In genomic region chrX:16433021-16433420, GRCh38 we compare ENCODE assay signal across 25 cellular contexts.
"Had no signal": no experiment of that assay in that cellular context is flagged by ENCODE, and none has a peak within 500 bp of the region (broad histone marks: within the 10 kb centered on the region; RNA-seq: fewer than 3 reads in every experiment).

No MANE protein-coding gene starts in this region.

- ATAC-seq: gastrocnemius medialis; left lung; natural killer cell treated with Interleukin-12 subunit alpha and Interleukin-12 subunit beta and Interleukin-15 and Interleukin-18, amount 100 ng/mL, for 72 hours had no signal

- H3K36me3 ChIP-seq: breast epithelium, colonic mucosa, esophagus squamous epithelium, gastrocnemius medialis, left lung, sigmoid colon, SJSA1, upper lobe of left lung had no signal

- H3K4me3 Mint-ChIP-seq: endodermal cell; mesothelial cell of epicardium; natural killer cell treated with Interleukin-12 subunit alpha and Interleukin-12 subunit beta and Interleukin-15 and Interleukin-18, amount 100 ng/mL, for 72 hours had no signal

- H3K27me3 ChIP-seq: colonic mucosa, gastrocnemius medialis, sigmoid colon, SJSA1, upper lobe of left lung had no signal

- H3K9me3 Mint-ChIP-seq: activated naive CD4-positive, alpha-beta T cell treated with anti-CD3 and anti-CD28 coated beads, Interleukin-2, amount 50 U/mL, for 72 hours; activated T-helper 2 cell treated with anti-CD3 and anti-CD28 coated beads, Interferon-gamma antibody, Interleukin-2, Interleukin-4, amounts not matched to agents 10 μg/mL and 5 μg/mL and 100 μg/mL, durations not matched to agents 14 hours and 24 hours and 36 hours; endodermal cell; mesothelial cell of epicardium; natural killer cell treated with Interleukin-12 subunit alpha and Interleukin-12 subunit beta and Interleukin-15 and Interleukin-18, amount 100 ng/mL, for 72 hours had no signal

- H3K27ac Mint-ChIP-seq: activated T-helper 2 cell treated with anti-CD3 and anti-CD28 coated beads, Interferon-gamma antibody, Interleukin-2, Interleukin-4, amounts not matched to agents 10 μg/mL and 5 μg/mL and 100 μg/mL, durations not matched to agents 14 hours and 24 hours and 36 hours; endodermal cell; mesothelial cell of epicardium; natural killer cell treated with Interleukin-12 subunit alpha and Interleukin-12 subunit beta and Interleukin-15 and Interleukin-18, amount 100 ng/mL, for 72 hours; progenitor cell of endocrine pancreas had no signal

- H3K4me3 ChIP-seq: breast epithelium, colonic mucosa, dorsolateral prefrontal cortex, esophagus squamous epithelium, gastrocnemius medialis, left lung, sigmoid colon, SJSA1, smooth muscle cell, upper lobe of left lung had no signal

- H3K36me3 Mint-ChIP-seq: activated naive CD4-positive, alpha-beta T cell treated with anti-CD3 and anti-CD28 coated beads, Interleukin-2, amount 50 U/mL, for 72 hours; mesothelial cell of epicardium; natural killer cell treated with Interleukin-12 subunit alpha and Interleukin-12 subunit beta and Interleukin-15 and Interleukin-18, amount 100 ng/mL, for 72 hours had no signal

- H3K27me3 Mint-ChIP-seq: progenitor cell of endocrine pancreas had no signal

- DNase-seq: activated CD4-positive, CD25-positive, alpha-beta regulatory T cell; activated T-cell treated with anti-CD3 and anti-CD28 coated beads, Interleukin-2, amount 50 U/mL, for 1 hour; colonic mucosa; dorsolateral prefrontal cortex; endodermal cell; esophagus squamous epithelium; gastrocnemius medialis; hippocampal formation; kidney glomerular epithelial cell; left lung; retina; sigmoid colon; stimulated activated CD4-positive, alpha-beta T cell treated with anti-CD3 and anti-CD28 coated beads, Interleukin-15, amount 100 ng/mL, for 24 hours; stimulated activated CD4-positive, alpha-beta T cell treated with anti-CD3 and anti-CD28 coated beads, Interleukin-4, amount 100 ng/mL, for 1 hour; stimulated activated naive CD4-positive, alpha-beta T cell treated with Interleukin-2 at 50 U/mL for 16 hours; T1000; upper lobe of left lung had no signal

- H3K4me1 ChIP-seq: breast epithelium, colonic mucosa, esophagus squamous epithelium, gastrocnemius medialis, left lung, sigmoid colon, SJSA1, upper lobe of left lung had no signal

- H3K9me3 ChIP-seq: breast epithelium, colonic mucosa, esophagus squamous epithelium, gastrocnemius medialis, left lung, sigmoid colon, SJSA1, upper lobe of left lung had no signal

- H3K27ac ChIP-seq: breast epithelium, colonic mucosa, dorsolateral prefrontal cortex, esophagus squamous epithelium, gastrocnemius medialis, left lung, sigmoid colon, SJSA1, upper lobe of left lung had no signal
